ENCODE assay signal across 29 cellular contexts in genomic region chr10:4217653-4218052, GRCh38.
"Had no signal": no experiment of that assay in that cellular context is flagged by ENCODE, and none has a peak within 500 bp of the region (broad histone marks: within the 10 kb centered on the region; RNA-seq: fewer than 3 reads in every experiment).

No MANE protein-coding gene starts in this region.

- ATAC-seq: activated CD4-positive, CD25-positive, alpha-beta regulatory T cell treated with anti-CD3 and anti-CD28 coated beads, Interleukin-2, amount 50 U/mL, for 24 hours; effector memory CD8-positive, alpha-beta T cell; gastrocnemius medialis; lower lobe of right lung; stimulated activated naive B cell treated with anti-CD40 and anti-IgM and Interleukin-4, amounts not matched to agents 10 μg/mL and 1 μg/mL and 100 μg/mL, for 72 hours had no signal

- H3K9me3 ChIP-seq: ascending aorta, gastrocnemius medialis, lower lobe of right lung, ovary, stomach, suprapubic skin, tibial nerve had no signal

- H3K4me3 ChIP-seq: dorsolateral prefrontal cortex, gastrocnemius medialis, lower lobe of right lung, ovary, stomach, suprapubic skin, tibial nerve had no signal

- H3K36me3 ChIP-seq: ascending aorta, brain microvascular endothelial cell, gastrocnemius medialis, lower lobe of right lung, ovary, stomach, suprapubic skin, tibial nerve, WERI-Rb-1 had no signal

- DNase-seq: activated CD4-positive, alpha-beta memory T cell treated with anti-CD3 and anti-CD28 coated beads for 36 hours; activated CD4-positive, alpha-beta T cell treated with anti-CD3 and anti-CD28 coated beads for 48 hours; activated CD8-positive, alpha-beta memory T cell treated with anti-CD3 and anti-CD28 coated beads, Interleukin-2, amount 50 U/mL, for 48 hours; activated gamma-delta T cell; activated naive CD4-positive, alpha-beta T cell treated with anti-CD3 and anti-CD28 coated beads, Interleukin-2, amount 10 ng/mL, durations not matched to agents 7 days and 5 days; activated naive CD8-positive, alpha-beta T cell treated with anti-CD3 and anti-CD28 coated beads, Interleukin-2, amount 10 ng/mL, durations not matched to agents 7 days and 5 days; activated T-cell treated with anti-CD3 and anti-CD28 coated beads, Interleukin-2, amount 50 U/mL, for 24 hours; brain microvascular endothelial cell; dorsolateral prefrontal cortex; effector memory CD8-positive, alpha-beta T cell; erythroblast; gastrocnemius medialis; glutamatergic neuron; hippocampal formation; kidney; lower lobe of right lung; mesenchymal stem cell; ovary; stimulated activated CD4-positive, alpha-beta T cell treated with anti-CD3 and anti-CD28 coated beads, Interleukin-15, amount 100 ng/mL, for 24 hours; stimulated activated CD4-positive, alpha-beta T cell treated with anti-CD3 and anti-CD28 coated beads, Interleukin-2, amount 100 ng/mL, for 24 hours; stimulated activated naive B cell treated with anti-CD40 and anti-IgM and Interleukin-4, amounts not matched to agents 10 μg/mL and 1 μg/mL and 100 μg/mL, for 72 hours; stomach; SW 1271; T1000; WERI-Rb-1 had no signal

- H3K27ac ChIP-seq: brain microvascular endothelial cell, dorsolateral prefrontal cortex, gastrocnemius medialis, lower lobe of right lung, ovary, stomach, suprapubic skin, tibial nerve, WERI-Rb-1 had no signal

- H3K4me1 ChIP-seq: lower lobe of right lung, stomach, suprapubic skin had no signal

- H3K27me3 ChIP-seq: ascending aorta, brain microvascular endothelial cell, gastrocnemius medialis, ovary, stomach, suprapubic skin, tibial nerve had no signal
